ENCODE assay signal across 31 cellular contexts in genomic region chr11:66178871-66179270, GRCh38.
"Had no signal": no experiment of that assay in that cellular context is flagged by ENCODE, and none has a peak within 500 bp of the region (broad histone marks: within the 10 kb centered on the region; RNA-seq: fewer than 3 reads in every experiment).

No MANE protein-coding gene starts in this region.

- H3K4me1 ChIP-seq: esophagus muscularis mucosa, uterus had no signal

- H3K27ac ChIP-seq: esophagus muscularis mucosa, foreskin keratinocyte, heart left ventricle, ovary, skin epidermis, uterus, WERI-Rb-1 had no signal

- H3K27me3 Mint-ChIP-seq: dendritic cell treated with granulocyte-macrophage colony-stimulating factor and Interleukin-4, amounts not matched to agents 40 ng/mL and 50 ng/mL, for 4 days; naive B cell; progenitor cell of endocrine pancreas; stimulated activated naive CD8-positive, alpha-beta T cell treated with anti-CD3 and anti-CD28 coated beads, Interleukin-15, amount 100 ng/mL, for 72 hours; type B pancreatic cell had no signal

- H3K36me3 Mint-ChIP-seq: immature natural killer cell, mesothelial cell of epicardium, type B pancreatic cell had no signal

- ATAC-seq: activated CD4-positive, CD25-positive, alpha-beta regulatory T cell treated with anti-CD3 and anti-CD28 coated beads, Interleukin-2, amount 50 U/mL, for 24 hours; foreskin keratinocyte; heart left ventricle; left colon; sciatic nerve; stimulated activated naive CD8-positive, alpha-beta T cell treated with anti-CD3 and anti-CD28 coated beads, Interleukin-15, amount 100 ng/mL, for 72 hours had no signal

- H3K9me3 Mint-ChIP-seq: dendritic cell treated with granulocyte-macrophage colony-stimulating factor and Interleukin-4, amounts not matched to agents 40 ng/mL and 50 ng/mL, for 4 days; immature natural killer cell; mesothelial cell of epicardium; stimulated activated naive CD8-positive, alpha-beta T cell treated with anti-CD3 and anti-CD28 coated beads, Interleukin-15, amount 100 ng/mL, for 72 hours had no signal

- H3K36me3 ChIP-seq: esophagus muscularis mucosa, ovary, uterus, WERI-Rb-1 had no signal

- H3K27me3 ChIP-seq: esophagus muscularis mucosa, foreskin keratinocyte, heart left ventricle, ovary, uterus had no signal

- H3K27ac Mint-ChIP-seq: dendritic cell treated with granulocyte-macrophage colony-stimulating factor and Interleukin-4, amounts not matched to agents 40 ng/mL and 50 ng/mL, for 4 days; mesothelial cell of epicardium; progenitor cell of endocrine pancreas; type B pancreatic cell had no signal

- H3K4me3 ChIP-seq: esophagus muscularis mucosa, heart left ventricle, ovary, skin epidermis, uterus had no signal

- DNase-seq: activated CD4-positive, alpha-beta T cell treated with anti-CD3 and anti-CD28 coated beads for 48 hours; activated CD4-positive, alpha-beta T cell treated with anti-CD3 and anti-CD28 coated beads, Interleukin-2, amount 50 U/mL, for 48 hours; activated CD8-positive, alpha-beta memory T cell treated with anti-CD3 and anti-CD28 coated beads for 24 hours; activated effector memory CD4-positive, alpha-beta T cell treated with Interleukin-2 at 50 U/mL for 16 hours; activated naive CD4-positive, alpha-beta T cell treated with Interleukin-2 at 50 U/mL for 16 hours; amygdala; caudate nucleus; foreskin keratinocyte; heart left ventricle; hypothalamus; immature natural killer cell; kidney; left colon; mammary epithelial cell; naive B cell; ovary; stimulated activated CD4-positive, alpha-beta T cell treated with anti-CD3 and anti-CD28 coated beads, Interleukin-12 subunit alpha, Interleukin-12 subunit beta, amount 100 ng/mL, for 4 hours; stimulated activated CD4-positive, alpha-beta T cell treated with anti-CD3 and anti-CD28 coated beads, Interleukin-4, amount 100 ng/mL, for 1 hour; stimulated activated naive CD8-positive, alpha-beta T cell treated with anti-CD3 and anti-CD28 coated beads, Interleukin-15, amount 100 ng/mL, for 72 hours; substantia nigra; T-helper 9 cell; uterus; WERI-Rb-1 had no signal

- H3K9me3 ChIP-seq: esophagus muscularis mucosa, heart left ventricle, ovary, uterus had no signal

- H3K4me3 Mint-ChIP-seq: dendritic cell treated with granulocyte-macrophage colony-stimulating factor and Interleukin-4, amounts not matched to agents 40 ng/mL and 50 ng/mL, for 4 days; immature natural killer cell; mesothelial cell of epicardium; stimulated activated naive CD8-positive, alpha-beta T cell treated with anti-CD3 and anti-CD28 coated beads, Interleukin-15, amount 100 ng/mL, for 72 hours; type B pancreatic cell had no signal
